ENCODE assay signal across 8 cellular contexts in genomic region chr5:146291421-146292074, GRCh38. TPM values are rescaled to one million over a fixed set of nuclear protein-coding genes. Genes with fewer than 3 reads are reported as not detected.
DNase-seq lines count a peak whose midpoint lies in the region; ATAC-seq and TF ChIP-seq lines count a peak whose summit lies in the region.

No MANE protein-coding gene starts in this region.

- H3K27me3 ChIP-seq in ovary, result no peaks in the 10 kb centered on the region

- intact Hi-C loops in activated naive CD4-positive, alpha-beta T cell treated with anti-CD3 and anti-CD28 coated beads for 36 hours (cut with micrococcal nuclease), result loop anchor here (1.0 kb wide), 1 partner anchor 136 kb away; no protein-coding TSS in a partner anchor
- intact Hi-C loops in ovary (cut with DNase I), result loop anchor here in 1 of 4 donors (5.0 to 10.0 kb wide), 2 partner anchors 133 to 1889 kb away; no protein-coding TSS in a partner anchor

- no peaks in the 10 kb centered on the region for H3K9me3 Mint-ChIP-seq in activated naive CD4-positive, alpha-beta T cell treated with anti-CD3 and anti-CD28 coated beads for 36 hours
- no peaks in the 10 kb centered on the region for H3K9me3 Mint-ChIP-seq in natural killer cell treated with Interleukin-12 subunit alpha and Interleukin-12 subunit beta and Interleukin-15 and Interleukin-18, amount 100 ng/mL, for 72 hours

- peaks cover under 1% of the 10 kb centered on the region for H3K36me3 Mint-ChIP-seq in activated naive CD4-positive, alpha-beta T cell treated with anti-CD3 and anti-CD28 coated beads for 36 hours (ENCODE audit: low read depth)
- H3K36me3 Mint-ChIP-seq in natural killer cell treated with Interleukin-12 subunit alpha and Interleukin-12 subunit beta and Interleukin-15 and Interleukin-18, amount 100 ng/mL, for 72 hours, result no peaks in the 10 kb centered on the region

- CTCF ChIA-PET in activated naive CD4-positive, alpha-beta T cell treated with anti-CD3 and anti-CD28 coated beads for 36 hours (lab: Charles Lee), result interaction anchor here (0.7 to 1.8 kb wide), 3 partner anchors 133 to 207 kb away, joined by 3 to 9 read pairs (median 4); no protein-coding TSS in a partner anchor

- 11 to 22% (median 13%) methylated on average over 5 of the region's 5 CpGs for WGBS in ovary, 3 donors

- H3K9me3 ChIP-seq in ovary, result no peaks in the 10 kb centered on the region

- TF ChIP-seq RAD21 in Ishikawa (IDR thresholded peaks at IDR 0.05; ENCODE audit: low read depth), result peak; percentile 54

- no peaks in the 10 kb centered on the region for H3K27me3 Mint-ChIP-seq in activated naive CD4-positive, alpha-beta T cell treated with anti-CD3 and anti-CD28 coated beads for 36 hours (ENCODE audit: low read depth)
- H3K27me3 Mint-ChIP-seq in natural killer cell treated with Interleukin-12 subunit alpha and Interleukin-12 subunit beta and Interleukin-15 and Interleukin-18, amount 100 ng/mL, for 72 hours, result no peaks in the 10 kb centered on the region

- no peak overlapping the region for H3K4me3 ChIP-seq in epithelial cell of proximal tubule (ENCODE audit: low read depth, low read length)
- H3K4me3 ChIP-seq in ovary, result no peak overlapping the region

- no peak overlapping the region for H3K4me3 Mint-ChIP-seq in activated naive CD4-positive, alpha-beta T cell treated with anti-CD3 and anti-CD28 coated beads for 36 hours
- no peak overlapping the region for H3K4me3 Mint-ChIP-seq in natural killer cell treated with Interleukin-12 subunit alpha and Interleukin-12 subunit beta and Interleukin-15 and Interleukin-18, amount 100 ng/mL, for 72 hours

- no peak overlapping the region for H3K27ac Mint-ChIP-seq in activated naive CD4-positive, alpha-beta T cell treated with anti-CD3 and anti-CD28 coated beads for 36 hours
- H3K27ac Mint-ChIP-seq in natural killer cell treated with Interleukin-12 subunit alpha and Interleukin-12 subunit beta and Interleukin-15 and Interleukin-18, amount 100 ng/mL, for 72 hours, result no peak overlapping the region

- no peaks in the 10 kb centered on the region for H3K36me3 ChIP-seq in ovary

- no peaks in the 10 kb centered on the region for H3K4me1 Mint-ChIP-seq in activated naive CD4-positive, alpha-beta T cell treated with anti-CD3 and anti-CD28 coated beads for 36 hours (ENCODE audit: low read depth)
- no peaks in the 10 kb centered on the region for H3K4me1 Mint-ChIP-seq in natural killer cell treated with Interleukin-12 subunit alpha and Interleukin-12 subunit beta and Interleukin-15 and Interleukin-18, amount 100 ng/mL, for 72 hours (ENCODE audit: low read depth in 2 of 2)

- H3K27ac ChIP-seq in ovary, result no peak overlapping the region

- no peak for TF ChIP-seq EP300 in Ishikawa (IDR thresholded peaks at IDR 0.05; ENCODE audit: borderline replicate concordance)
- TF ChIP-seq EP300 in ovary (IDR thresholded peaks at IDR 0.05), result no peak

- no peak for TF ChIP-seq POLR2A in ovary (IDR thresholded peaks at IDR 0.05)

- peak; percentile 68 for TF ChIP-seq CTCF in epithelial cell of proximal tubule (conservative IDR thresholded peaks at IDR 0.05; ENCODE audit: low read depth, low read length)
- TF ChIP-seq CTCF in ovary (IDR thresholded peaks at IDR 0.05), result peak in 1 of 3 donors; percentile 14

- ATAC-seq in GM21526 (IDR thresholded peaks at IDR 0.05; ENCODE audit: low FRiP score, unreplicated experiment), result peak; percentile 86
- no peak for ATAC-seq in natural killer cell treated with Interleukin-12 subunit alpha and Interleukin-12 subunit beta and Interleukin-15 and Interleukin-18, amount 100 ng/mL, for 72 hours

- H3K4me1 ChIP-seq in ovary (ENCODE audit: insufficient read depth), result no peaks in the 10 kb centered on the region

- DNase-seq in activated naive CD4-positive, alpha-beta T cell treated with anti-CD3 and anti-CD28 coated beads for 36 hours, result peak; percentile 10
- DNase-seq in activated naive CD4-positive, alpha-beta T cell treated with anti-CD3 and anti-CD28 coated beads, Interleukin-2, amount 50 U/mL, for 16 hours, result no peak
- peak; percentile 41 for DNase-seq in RPMI7951 (ENCODE audit: low read depth)
- no peak for DNase-seq in epithelial cell of proximal tubule (ENCODE audit: low read depth)
- DNase-seq in natural killer cell treated with Interleukin-12 subunit alpha and Interleukin-12 subunit beta and Interleukin-15 and Interleukin-18, amount 100 ng/mL, for 72 hours (ENCODE audit: low spot score), result peak; percentile 59
- DNase-seq in ovary, result no peak

TF ChIP-seq in Ishikawa, 13 proteins besides CTCF, POLR2A, EP300 and RAD21:
- TF ChIP-seq EGR1 (IDR thresholded peaks at IDR 0.05) (no peak), USF1 (IDR thresholded peaks at IDR 0.05) (no peak)

RNA-seq across cellular contexts. Expression of gene POU4F3, which starts 47.1 kb away (rescaled TPM):
- total RNA-seq in activated naive CD4-positive, alpha-beta T cell treated with anti-CD3 and anti-CD28 coated beads for 36 hours, result not detected
- 0.20 TPM in 1 of 2 replicates, not detected in the other for total RNA-seq in RPMI7951 (2014; rRNA removed; shearing (Covaris generic))
- 0.07 TPM in 1 of 2 replicates, not detected in the other for total RNA-seq in epithelial cell of proximal tubule
- total RNA-seq in natural killer cell treated with Interleukin-12 subunit alpha and Interleukin-12 subunit beta and Interleukin-15 and Interleukin-18, amount 100 ng/mL, for 72 hours, result not detected
- under 1 TPM in 1 of 7 donors, not detected in 6; 0.23 TPM for total RNA-seq in ovary
- polyA plus RNA-seq in ovary, result under 1 TPM in 1 of 2 donors, not detected in 1; 0.08 TPM

Comparison
In these comparisons a context has a peak if more than half of its experiments do, and no peak if none do; other contexts are left out.
1. DNase-seq: peak in activated naive CD4-positive, alpha-beta T cell treated with anti-CD3 and anti-CD28 coated beads for 36 hours (single experiment), RPMI7951 (single experiment) and natural killer cell treated with Interleukin-12 subunit alpha and Interleukin-12 subunit beta and Interleukin-15 and Interleukin-18, amount 100 ng/mL, for 72 hours (single experiment); none in activated naive CD4-positive, alpha-beta T cell treated with anti-CD3 and anti-CD28 coated beads, Interleukin-2, amount 50 U/mL, for 16 hours (single experiment), epithelial cell of proximal tubule (single experiment) and ovary (0 of 5).